Comparison of ENCODE assay signal across 16 cellular contexts in genomic region chr22:30026751-30027150, GRCh38. TPM values are rescaled to one million over a fixed set of nuclear protein-coding genes. Genes with fewer than 3 reads are reported as not detected.
"Had no signal": no experiment of that assay in that cellular context is flagged by ENCODE, and none has a peak within 500 bp of the region (broad histone marks: within the 10 kb centered on the region; RNA-seq: fewer than 3 reads in every experiment).

No MANE protein-coding gene starts in this region.

- H3K9me3 Mint-ChIP-seq: activated CD4-positive, alpha-beta memory T cell treated with anti-CD3 and anti-CD28 coated beads for 36 hours; activated T-cell treated with anti-CD3 and anti-CD28 coated beads, Interleukin-2, amount 50 U/mL, for 4 hours; naive thymus-derived CD8-positive, alpha-beta T cell; stimulated activated naive CD8-positive, alpha-beta T cell treated with anti-CD3 and anti-CD28 coated beads, Interleukin-15, amount 100 ng/mL, for 72 hours had no signal

- H3K4me3 ChIP-seq: cardiac muscle cell, lung, SJCRH30 had no signal

- H3K27ac Mint-ChIP-seq: activated CD4-positive, alpha-beta memory T cell treated with anti-CD3 and anti-CD28 coated beads for 36 hours had no signal

- H3K27me3 Mint-ChIP-seq: activated CD4-positive, alpha-beta memory T cell treated with anti-CD3 and anti-CD28 coated beads for 36 hours; naive thymus-derived CD8-positive, alpha-beta T cell; stimulated activated naive CD8-positive, alpha-beta T cell treated with anti-CD3 and anti-CD28 coated beads, Interleukin-15, amount 100 ng/mL, for 72 hours had no signal

- H3K4me1 Mint-ChIP-seq: naive thymus-derived CD8-positive, alpha-beta T cell had no signal

- DNase-seq: activated CD4-positive, alpha-beta memory T cell treated with anti-CD3 and anti-CD28 coated beads for 36 hours; activated CD4-positive, CD25-positive, alpha-beta regulatory T cell treated with anti-CD3 and anti-CD28 coated beads, Interleukin-2, amount 50 U/mL, for 72 hours; activated gamma-delta T cell treated with Interleukin-2 at 50 U/mL for 16 hours; activated T-cell treated with anti-CD3 and anti-CD28 coated beads, Interleukin-2, amount 50 U/mL, for 4 hours; hippocampal formation; kidney glomerular epithelial cell; naive thymus-derived CD8-positive, alpha-beta T cell; occipital lobe; SJCRH30; stimulated activated CD4-positive, alpha-beta T cell treated with anti-CD3 and anti-CD28 coated beads, Interleukin-4, amount 100 ng/mL, for 24 hours; stimulated activated naive CD8-positive, alpha-beta T cell treated with anti-CD3 and anti-CD28 coated beads, Interleukin-15, amount 100 ng/mL, for 72 hours; T-helper 9 cell had no signal

- H3K27me3 ChIP-seq: cardiac muscle cell, SJCRH30 had no signal

- H3K4me1 ChIP-seq: SJCRH30 had no signal

- H3K27ac ChIP-seq: cardiac muscle cell, SJCRH30 had no signal

- H3K4me3 Mint-ChIP-seq: activated CD4-positive, alpha-beta memory T cell treated with anti-CD3 and anti-CD28 coated beads for 36 hours; activated T-cell treated with anti-CD3 and anti-CD28 coated beads, Interleukin-2, amount 50 U/mL, for 4 hours; naive thymus-derived CD8-positive, alpha-beta T cell; stimulated activated naive CD8-positive, alpha-beta T cell treated with anti-CD3 and anti-CD28 coated beads, Interleukin-15, amount 100 ng/mL, for 72 hours had no signal

- H3K9me3 ChIP-seq: SJCRH30 had no signal

- ATAC-seq: activated T-cell treated with anti-CD3 and anti-CD28 coated beads, Interleukin-2, amount 50 U/mL, for 4 hours; naive thymus-derived CD8-positive, alpha-beta T cell; stimulated activated naive CD8-positive, alpha-beta T cell treated with anti-CD3 and anti-CD28 coated beads, Interleukin-15, amount 100 ng/mL, for 72 hours had no signal

RNA-seq across cellular contexts. Expression of gene HORMAD2, which starts 53.5 kb away (rescaled TPM):
- total RNA-seq: activated CD4-positive, alpha-beta memory T cell treated with anti-CD3 and anti-CD28 coated beads for 36 hours; activated T-cell treated with anti-CD3 and anti-CD28 coated beads, Interleukin-2, amount 50 U/mL, for 4 hours; astrocyte; cardiac muscle cell; naive thymus-derived CD8-positive, alpha-beta T cell; pulmonary artery endothelial cell; SJCRH30 had no signal
- polyA plus RNA-seq: cardiac muscle cell; naive thymus-derived CD8-positive, alpha-beta T cell had no signal
